Comparison of ENCODE assay signal across 20 cellular contexts in the genomic region with DNA sequence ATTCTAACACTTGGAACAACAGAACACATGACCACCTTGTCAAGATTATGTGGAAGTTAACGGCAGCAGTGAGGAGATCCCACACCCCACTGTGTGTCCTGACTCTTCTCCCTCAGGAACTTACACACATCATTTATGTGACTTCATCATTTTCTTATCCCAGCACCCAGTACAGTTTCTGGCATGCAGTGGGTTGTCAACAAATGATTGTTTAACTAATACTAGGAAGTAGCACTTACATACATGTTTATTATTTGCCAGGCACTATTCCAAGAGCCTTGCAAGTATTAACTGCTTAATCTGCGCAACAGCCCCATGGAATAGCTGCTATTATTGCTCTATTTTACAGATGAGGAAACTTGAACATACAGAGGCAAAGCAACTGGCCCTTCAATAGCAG.
"Had no signal": no experiment of that assay in that cellular context is flagged by ENCODE, and none has a peak within 500 bp of the region (broad histone marks: within the 10 kb centered on the region; RNA-seq: fewer than 3 reads in every experiment).

No MANE protein-coding gene starts in this region.

- H3K36me3 ChIP-seq: breast epithelium had no signal

- H3K27me3 ChIP-seq: breast epithelium had no signal

- H3K27ac ChIP-seq: breast epithelium, PC-9 had no signal

- H3K4me2 ChIP-seq: PC-9 had no signal

- H2AFZ ChIP-seq: PC-9 had no signal

- H3K9me3 ChIP-seq: breast epithelium had no signal

- H3K4me3 Mint-ChIP-seq: activated CD8-positive, alpha-beta T cell treated with anti-CD3 and anti-CD28 coated beads for 36 hours; activated naive CD4-positive, alpha-beta T cell treated with anti-CD3 and anti-CD28 coated beads, Interleukin-2, amount 10 ng/mL, durations not matched to agents 7 days and 5 days; activated naive CD8-positive, alpha-beta T cell treated with anti-CD3 and anti-CD28 coated beads for 36 hours; activated T-cell treated with anti-CD3 and anti-CD28 coated beads, Interleukin-2, amount 50 U/mL, for 72 hours; T-helper 17 cell had no signal

- H3K27me3 Mint-ChIP-seq: activated naive CD4-positive, alpha-beta T cell treated with anti-CD3 and anti-CD28 coated beads, Interleukin-2, amount 10 ng/mL, durations not matched to agents 7 days and 5 days; T-helper 17 cell had no signal

- H3K4me3 ChIP-seq: breast epithelium, PC-9 had no signal

- H3K9me3 Mint-ChIP-seq: activated CD8-positive, alpha-beta T cell treated with anti-CD3 and anti-CD28 coated beads for 36 hours; activated naive CD8-positive, alpha-beta T cell treated with anti-CD3 and anti-CD28 coated beads for 36 hours; activated T-helper 2 cell treated with anti-CD3 and anti-CD28 coated beads, Interferon-gamma antibody, Interleukin-2, Interleukin-4, amounts not matched to agents 10 μg/mL and 5 μg/mL and 100 μg/mL, durations not matched to agents 14 hours and 24 hours and 36 hours had no signal

- H3K36me3 Mint-ChIP-seq: activated naive CD4-positive, alpha-beta T cell treated with anti-CD3 and anti-CD28 coated beads, Interleukin-2, amount 10 ng/mL, durations not matched to agents 7 days and 5 days; activated naive CD8-positive, alpha-beta T cell treated with anti-CD3 and anti-CD28 coated beads for 36 hours had no signal

- DNase-seq: activated CD4-positive, alpha-beta T cell treated with anti-CD3 and anti-CD28 coated beads for 4 hours; activated CD8-positive, alpha-beta memory T cell treated with anti-CD3 and anti-CD28 coated beads, Interleukin-2, amount 50 U/mL, for 4 hours; activated CD8-positive, alpha-beta T cell treated with anti-CD3 and anti-CD28 coated beads for 36 hours; activated gamma-delta T cell treated with Interleukin-2 at 50 U/mL for 16 hours; activated naive CD4-positive, alpha-beta T cell treated with anti-CD3 and anti-CD28 coated beads, Interleukin-2, amount 10 ng/mL, durations not matched to agents 7 days and 5 days; activated naive CD8-positive, alpha-beta T cell treated with anti-CD3 and anti-CD28 coated beads for 36 hours; activated T-cell treated with anti-CD3 and anti-CD28 coated beads, Interleukin-2, amount 50 U/mL, for 72 hours; central memory CD4-positive, alpha-beta T cell; NCI-H1105 treated with DMSO at 0.1 percent for 48 hours; NCI-H1436 treated with DMSO at 0.1 percent for 48 hours; NCI-H187; NCI-H2081; NCI-H526; NCI-H774; NK-92 treated with Interleukin-12 subunit alpha and Interleukin-12 subunit beta, amount 100 ng/mL, for 24 hours; PC-9; SHP77 treated with DMSO at 0.1 percent for 48 hours; T-helper 17 cell had no signal

- H3K27ac Mint-ChIP-seq: activated CD8-positive, alpha-beta T cell treated with anti-CD3 and anti-CD28 coated beads for 36 hours; activated naive CD4-positive, alpha-beta T cell treated with anti-CD3 and anti-CD28 coated beads, Interleukin-2, amount 10 ng/mL, durations not matched to agents 7 days and 5 days; activated naive CD8-positive, alpha-beta T cell treated with anti-CD3 and anti-CD28 coated beads for 36 hours; activated T-cell treated with anti-CD3 and anti-CD28 coated beads, Interleukin-2, amount 50 U/mL, for 72 hours; activated T-helper 2 cell treated with anti-CD3 and anti-CD28 coated beads, Interferon-gamma antibody, Interleukin-2, Interleukin-4, amounts not matched to agents 10 μg/mL and 5 μg/mL and 100 μg/mL, durations not matched to agents 14 hours and 24 hours and 36 hours; T-helper 17 cell had no signal

- ATAC-seq: activated CD8-positive, alpha-beta T cell treated with anti-CD3 and anti-CD28 coated beads for 36 hours; activated T-cell treated with anti-CD3 and anti-CD28 coated beads, Interleukin-2, amount 50 U/mL, for 72 hours; T-helper 17 cell had no signal

- H3K4me1 Mint-ChIP-seq: activated naive CD8-positive, alpha-beta T cell treated with anti-CD3 and anti-CD28 coated beads for 36 hours; T-helper 17 cell had no signal
